12 cellular contexts compared by ENCODE assay signal in the genomic region with DNA sequence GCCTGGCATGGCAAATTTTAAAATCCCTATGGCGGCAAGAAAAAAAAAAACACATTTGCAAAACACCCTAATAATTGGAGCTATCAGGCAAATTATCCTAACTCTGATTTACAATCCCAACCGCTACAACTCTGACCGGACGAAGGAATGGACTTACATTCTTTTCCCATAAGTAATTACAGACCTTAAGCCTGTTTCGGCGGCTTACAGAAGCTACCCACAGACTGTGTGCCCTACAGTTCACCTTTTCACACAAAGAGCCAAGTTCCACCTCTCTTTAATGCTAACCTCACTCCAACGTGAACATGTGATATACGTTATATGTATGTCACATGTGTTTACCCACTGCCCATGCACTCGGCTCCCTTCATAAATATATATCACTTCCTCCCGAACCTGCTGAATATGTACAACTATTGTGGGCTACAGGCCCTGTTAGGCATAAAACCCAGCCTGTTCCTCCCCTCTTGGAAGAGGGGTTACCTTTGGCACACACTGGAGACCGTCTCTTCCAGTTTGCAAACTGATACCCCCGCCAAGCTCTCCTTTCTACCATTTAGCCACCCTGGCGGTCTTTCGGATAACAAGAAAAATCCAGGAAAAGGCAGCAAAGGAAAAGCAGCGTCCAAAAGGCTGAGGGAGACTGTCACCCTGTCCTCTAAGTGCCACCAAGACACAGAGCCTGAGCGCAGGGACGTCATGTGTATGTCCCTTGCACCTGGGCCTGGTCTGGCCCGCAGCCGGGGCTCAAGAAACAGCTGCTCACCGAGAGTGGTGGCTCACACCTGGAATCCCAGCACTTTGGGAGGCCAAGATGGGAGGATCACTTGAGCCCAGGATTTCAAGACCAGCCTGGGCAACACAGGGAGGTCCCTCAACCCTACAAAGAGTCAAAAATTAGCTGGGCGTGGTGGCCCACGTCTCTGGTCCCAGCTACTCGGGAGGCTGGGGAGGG. TPM values are rescaled to one million over a fixed set of nuclear protein-coding genes. Genes with fewer than 3 reads are reported as not detected.
DNase-seq lines count a peak whose midpoint lies in the region; ATAC-seq and TF ChIP-seq lines count a peak whose summit lies in the region.
"Had no signal": no experiment of that assay in that cellular context is flagged by ENCODE, and none has a peak within 500 bp of the region (broad histone marks: within the 10 kb centered on the region; RNA-seq: fewer than 3 reads in every experiment).

No MANE protein-coding gene starts in this region.

- H3K4me3 Mint-ChIP-seq in T-helper 1 cell treated with Interleukin-12 subunit alpha and Interleukin-12 subunit beta and Interleukin-4 antibody, amounts not matched to agents 30 μg/mL and 1 μg/mL, for 36 hours = peak overlapping the region; percentile 12
- no peak overlapping the region for H3K4me3 Mint-ChIP-seq in chondrocyte (ENCODE audit: unreplicated experiment)

- TF ChIP-seq CTCF in RWPE2 (IDR thresholded peaks at IDR 0.05; ENCODE audit: poor library complexity, severe bottlenecking) = no peak
- TF ChIP-seq CTCF in chondrocyte (IDR thresholded peaks at IDR 0.05) = no peak
- no peak for TF ChIP-seq CTCF in sigmoid colon (IDR thresholded peaks at IDR 0.05)

- intact Hi-C loops in sigmoid colon (cut with DNase I) = loop anchor here (5.0 kb wide), 1 partner anchor 214 kb away; no protein-coding TSS in a partner anchor

- H3K27ac Mint-ChIP-seq in T-helper 1 cell treated with Interleukin-12 subunit alpha and Interleukin-12 subunit beta and Interleukin-4 antibody, amounts not matched to agents 30 μg/mL and 1 μg/mL, for 36 hours = peak overlapping the region; percentile 99
- peak overlapping the region; percentile 82 for H3K27ac Mint-ChIP-seq in chondrocyte (ENCODE audit: unreplicated experiment)

- no peaks in the 10 kb centered on the region for H3K9me3 ChIP-seq in RWPE2 (ENCODE audit: severe bottlenecking)
- no peaks in the 10 kb centered on the region for H3K9me3 ChIP-seq in sigmoid colon
- H3K9me3 ChIP-seq: lower lobe of right lung had no signal

- H3K4me3 ChIP-seq in RWPE2 (ENCODE audit: severe bottlenecking) (no peak overlapping the region), sigmoid colon (no peak overlapping the region)
- H3K4me3 ChIP-seq: lower lobe of right lung had no signal

- ATAC-seq in RWPE2 (ENCODE audit: low read depth) (peak; percentile 66), HG03280 (IDR thresholded peaks at IDR 0.05; ENCODE audit: unreplicated experiment) (no peak)
- ATAC-seq: lower lobe of right lung had no signal

- H3K27ac ChIP-seq in RWPE2 (ENCODE audit: poor library complexity, severe bottlenecking) (peak overlapping the region; percentile 30), sigmoid colon (no peak overlapping the region)

- H3K27me3 ChIP-seq in RWPE2 (ENCODE audit: insufficient read depth, poor library complexity, severe bottlenecking) (no peaks in the 10 kb centered on the region), sigmoid colon (no peaks in the 10 kb centered on the region)

- H3K4me1 ChIP-seq in RWPE2 (ENCODE audit: insufficient read depth, poor library complexity, severe bottlenecking) (peaks cover 4% of the 10 kb centered on the region), sigmoid colon (peaks cover 0 to 10% (median 8%) of the 10 kb centered on the region in 4 donors)

- TF ChIP-seq EP300 in sigmoid colon (IDR thresholded peaks at IDR 0.05) = no peak

- peaks cover 6% of the 10 kb centered on the region for H3K27me3 Mint-ChIP-seq in T-helper 1 cell treated with Interleukin-12 subunit alpha and Interleukin-12 subunit beta and Interleukin-4 antibody, amounts not matched to agents 30 μg/mL and 1 μg/mL, for 36 hours (ENCODE audit: low read depth)
- peaks cover 1% of the 10 kb centered on the region for H3K27me3 Mint-ChIP-seq in chondrocyte (ENCODE audit: low read depth)

- 82 to 83% methylated on average over 23 of the region's 23 CpGs for WGBS in sigmoid colon, 2 donors

- H3K36me3 Mint-ChIP-seq in T-helper 1 cell treated with Interleukin-12 subunit alpha and Interleukin-12 subunit beta and Interleukin-4 antibody, amounts not matched to agents 30 μg/mL and 1 μg/mL, for 36 hours (ENCODE audit: low read depth) = peaks cover 30% of the 10 kb centered on the region
- H3K36me3 Mint-ChIP-seq in chondrocyte (ENCODE audit: low read depth) = no peaks in the 10 kb centered on the region

- H3K4me1 Mint-ChIP-seq in T-helper 1 cell treated with Interleukin-12 subunit alpha and Interleukin-12 subunit beta and Interleukin-4 antibody, amounts not matched to agents 30 μg/mL and 1 μg/mL, for 36 hours (ENCODE audit: low read depth) = peaks cover 63% of the 10 kb centered on the region
- peaks cover 25% of the 10 kb centered on the region for H3K4me1 Mint-ChIP-seq in chondrocyte (ENCODE audit: low read depth)

- no peak for TF ChIP-seq POLR2A in sigmoid colon (IDR thresholded peaks at IDR 0.05)

- no peaks in the 10 kb centered on the region for H3K9me3 Mint-ChIP-seq in T-helper 1 cell treated with Interleukin-12 subunit alpha and Interleukin-12 subunit beta and Interleukin-4 antibody, amounts not matched to agents 30 μg/mL and 1 μg/mL, for 36 hours
- no peaks in the 10 kb centered on the region for H3K9me3 Mint-ChIP-seq in chondrocyte (ENCODE audit: low read depth)

- H3K36me3 ChIP-seq in RWPE2 (ENCODE audit: low read depth) (no peaks in the 10 kb centered on the region), sigmoid colon (no peaks in the 10 kb centered on the region)
- H3K36me3 ChIP-seq: lower lobe of right lung had no signal

- no peak for DNase-seq in T-helper 1 cell
- DNase-seq in RWPE2 (ENCODE audit: low spot score) = no peak
- peak; percentile 59 for DNase-seq in chondrocyte (ENCODE audit: low spot score)
- peak; percentile 11 for DNase-seq in sigmoid colon
- no peak for DNase-seq in NCI-H1694 treated with DMSO at 0.1 percent for 48 hours (lab: John Stamatoyannopoulos, UW)
- DNase-seq in NCI-H2227 treated with DMSO at 0.1 percent for 48 hours (lab: John Stamatoyannopoulos, UW) = no peak
- DNase-seq: activated CD4-positive, alpha-beta T cell treated with anti-CD3 and anti-CD28 coated beads for 4 hours; NCI-H1694; retina had no signal

RNA-seq across cellular contexts. Expression of gene MEAK7, which starts 8.9 kb away (rescaled TPM):
- 21.0 to 27.9 TPM (median 26.8 TPM) in 3 replicates for total RNA-seq in chondrocyte
- total RNA-seq in sigmoid colon = 10 to 100 TPM; 10.0 to 13.7 (median 12.1) TPM
- polyA plus RNA-seq in sigmoid colon = 10 to 100 TPM in 1 of 3 donors, 1 to 10 TPM in 2; 4.2 to 12.2 (median 8.6) TPM

Comparison
In these comparisons a context has a peak if more than half of its experiments do, and no peak if none do; other contexts are left out.
1. DNase-seq: peak in chondrocyte (single experiment) and sigmoid colon (single experiment); none in T-helper 1 cell (0 of 5), RWPE2 (single experiment), NCI-H1694 treated with DMSO at 0.1 percent for 48 hours (single experiment) and NCI-H2227 treated with DMSO at 0.1 percent for 48 hours (single experiment).